2 cellular contexts compared by ENCODE assay signal in genomic region chr19:46487178-46487801, GRCh38.
TF ChIP-seq lines count a peak whose summit lies in the region.

No MANE protein-coding gene starts in this region.

TF ChIP-seq in GM23338, 12 proteins besides CTCF, POLR2A, EP300 and RAD21:
- TF ChIP-seq EZH2 (IDR thresholded peaks at IDR 0.05; ENCODE audit: low read depth, unreplicated experiment) = no peak
- no peak for TF ChIP-seq STAT1 (IDR thresholded peaks at IDR 0.05; ENCODE audit: unreplicated experiment)
- no peak for TF ChIP-seq REST (IDR thresholded peaks at IDR 0.05; ENCODE audit: unreplicated experiment)
- no peak for TF ChIP-seq JUNB (IDR thresholded peaks at IDR 0.05; ENCODE audit: unreplicated experiment)
- TF ChIP-seq CREB1 (CRISPR knock-in tag; IDR thresholded peaks at IDR 0.05; ENCODE audit: low read depth) = no peak
- TF ChIP-seq NANOG (IDR thresholded peaks at IDR 0.05; ENCODE audit: borderline replicate concordance) = no peak
- no peak for TF ChIP-seq ZNF331 (CRISPR knock-in tag; IDR thresholded peaks at IDR 0.05; ENCODE audit: low read depth)
- no peak for TF ChIP-seq ETS1 (IDR thresholded peaks at IDR 0.05)
- no peak for TF ChIP-seq ZNF114 (CRISPR knock-in tag; IDR thresholded peaks at IDR 0.05)
- TF ChIP-seq POLR2AphosphoS5 (IDR thresholded peaks at IDR 0.05; ENCODE audit: low read depth) = no peak
TF ChIP-seq in GM23338: peak in this region for 0.

TF ChIP-seq in K562, 482 proteins besides CTCF, POLR2A, EP300 and RAD21:
- TF ChIP-seq ZNF316 (IDR thresholded peaks at IDR 0.05) (no peak), ZFP36 (IDR thresholded peaks at IDR 0.05; ENCODE audit: low read depth, low read length, partially characterized antibody) (peak; percentile 15)
